ENCODE assay signal across 21 cellular contexts in genomic region chr5:176793343-176793699, GRCh38. TPM values are rescaled to one million over a fixed set of nuclear protein-coding genes. Genes with fewer than 3 reads are reported as not detected.
A peak's percentile ranks its signal among the peaks of the same experiment; 100 is the strongest.
DNase-seq lines count a peak whose midpoint lies in the region; ATAC-seq, FAIRE-seq and TF ChIP-seq lines count a peak whose summit lies in the region.
"Had no signal": no experiment of that assay in that cellular context is flagged by ENCODE, and none has a peak within 500 bp of the region (broad histone marks: within the 10 kb centered on the region; RNA-seq: fewer than 3 reads in every experiment).

No MANE protein-coding gene starts in this region.

- H3K27ac ChIP-seq in GM12878 (ENCODE audit: control insufficient read depth, insufficient read depth) = no peak overlapping the region
- H3K27ac ChIP-seq: colonic mucosa, epithelial cell of prostate, lower lobe of right lung, thyroid gland had no signal

- H3K4me1 Mint-ChIP-seq in Calu3 (ENCODE audit: low read depth, unreplicated experiment) = peaks cover 46% of the 10 kb centered on the region
- H3K4me1 Mint-ChIP-seq: activated CD8-positive, alpha-beta memory T cell treated with anti-CD3 and anti-CD28 coated beads, Interleukin-2, amount 10 ng/mL, durations not matched to agents 7 days and 5 days; naive thymus-derived CD8-positive, alpha-beta T cell had no signal

- no peak overlapping the region for H3K9ac ChIP-seq in GM12878 (ENCODE audit: control insufficient read depth, insufficient read depth, low read length)

- CTCF ChIA-PET in Calu3 (lab: Charles Lee) = no interaction called here
- CTCF ChIA-PET in GM12878 (lab: Yijun Ruan, JAX) = no interaction called here

- RAD21 ChIA-PET in GM12878 (lab: Charles Lee; ENCODE audit: unreplicated experiment) = no interaction called here

- TF ChIP-seq EP300 in GM12878 (IDR thresholded peaks at IDR 0.05; ENCODE audit: borderline replicate concordance in 1 of 2, control insufficient read depth in 1 of 2, low read depth in 2 of 2, low read length in 2 of 2) = no peak

- H3K79me2 ChIP-seq in GM12878 (ENCODE audit: control insufficient read depth, insufficient read depth, low read length) = no peaks in the 10 kb centered on the region

- no TSS peak for BruUV-seq in Calu3 (replicated peaks; lab: Mats Ljungman, UMichigan)
- BruUV-seq in GM12878 (replicated peaks; lab: Mats Ljungman, UMichigan) = no TSS peak

- no peaks in the 10 kb centered on the region for H3K36me3 Mint-ChIP-seq in Calu3 (ENCODE audit: insufficient read depth, unreplicated experiment)
- H3K36me3 Mint-ChIP-seq: activated CD8-positive, alpha-beta memory T cell treated with anti-CD3 and anti-CD28 coated beads, Interleukin-2, amount 10 ng/mL, durations not matched to agents 7 days and 5 days; naive thymus-derived CD8-positive, alpha-beta T cell had no signal

- TF ChIP-seq CTCF in Calu3 (IDR thresholded peaks at IDR 0.05; ENCODE audit: unreplicated experiment) (no peak), GM12878 (IDR thresholded peaks at IDR 0.05 in 2 of 3, conservative IDR thresholded peaks at IDR 0.05 in 1 of 3; ENCODE audit: control insufficient read depth in 2 of 3, extremely low read depth in 1 of 3, insufficient read depth in 1 of 3, low read depth in 3 of 3, low read length in 3 of 3) (no peak), GM10266 (IDR thresholded peaks at IDR 0.05; ENCODE audit: control insufficient read depth, insufficient read depth, low read depth, missing control alignments) (no peak)

- intact Hi-C loops in Calu3 (cut with micrococcal nuclease; ENCODE audit: unreplicated experiment) (no loop called here), GM12878 (cut with micrococcal nuclease; ENCODE audit: unreplicated experiment) (no loop called here)

- H3K36me3 ChIP-seq in GM12878 (ENCODE audit: control insufficient read depth in 2 of 2, insufficient read depth in 2 of 2, low read length in 1 of 2) = no peaks in the 10 kb centered on the region
- H3K36me3 ChIP-seq: colonic mucosa, lower lobe of right lung, thyroid gland had no signal

- no peak for TF ChIP-seq POLR2A in GM12878 (IDR thresholded peaks at IDR 0.05; ENCODE audit: low read depth, low read length)

- no peak for TF ChIP-seq RAD21 in GM12878 (IDR thresholded peaks at IDR 0.05; ENCODE audit: insufficient read depth, low read depth, low read length)

- in situ Hi-C loops in GM12878 (cut with MboI) = no loop called here

- peaks cover 41% of the 10 kb centered on the region for H3K27me3 Mint-ChIP-seq in Calu3 (ENCODE audit: unreplicated experiment)

- H4K20me1 ChIP-seq in GM12878 (ENCODE audit: control insufficient read depth, insufficient read depth) = no peaks in the 10 kb centered on the region

- H3K4me1 ChIP-seq in GM12878 (ENCODE audit: control insufficient read depth, insufficient read depth, low read length) = no peaks in the 10 kb centered on the region
- H3K4me1 ChIP-seq: Caco-2, colonic mucosa, lower lobe of right lung, thyroid gland had no signal

- 35% methylated on average over 8 of the region's 9 CpGs for WGBS in GM12878 (ENCODE audit: insufficient coverage, insufficient replicate concordance, low lambda C conversion rate, missing lambda C conversion rate)

- H3K27me3 ChIP-seq in GM12878 (replicated peaks in 1 of 2; ENCODE audit: control insufficient read depth in 2 of 2, insufficient read depth in 2 of 2, low read length in 1 of 2) = peaks cover 0 to 5% of the 10 kb centered on the region in 2 experiments; a peak in 2 of 4 replicates
- H3K27me3 ChIP-seq: thyroid gland had no signal

- no peak overlapping the region for H3K27ac Mint-ChIP-seq in Calu3 (ENCODE audit: unreplicated experiment)
- H3K27ac Mint-ChIP-seq: activated CD8-positive, alpha-beta memory T cell treated with anti-CD3 and anti-CD28 coated beads, Interleukin-2, amount 10 ng/mL, durations not matched to agents 7 days and 5 days; naive thymus-derived CD8-positive, alpha-beta T cell; progenitor cell of endocrine pancreas; T-helper 1 cell treated with Interleukin-12 subunit alpha and Interleukin-12 subunit beta and Interleukin-4 antibody, amounts not matched to agents 30 μg/mL and 1 μg/mL, for 36 hours had no signal

- POLR2A ChIA-PET in GM12878 (lab: Charles Lee) = no interaction called here

- no peak overlapping the region for H3K4me3 ChIP-seq in GM12878
- H3K4me3 ChIP-seq: colonic mucosa, lower lobe of right lung, thyroid gland had no signal

- SMC1A ChIA-PET in GM12878 (lab: Charles Lee; ENCODE audit: uncharacterized antibody, unreplicated experiment) = no interaction called here

- H3K4me2 ChIP-seq in GM12878 (ENCODE audit: control insufficient read depth, insufficient read depth) = no peak overlapping the region

- no peaks in the 10 kb centered on the region for H3K9me3 Mint-ChIP-seq in Calu3 (ENCODE audit: low read depth, unreplicated experiment)
- H3K9me3 Mint-ChIP-seq: T-helper 1 cell treated with Interleukin-12 subunit alpha and Interleukin-12 subunit beta and Interleukin-4 antibody, amounts not matched to agents 30 μg/mL and 1 μg/mL, for 36 hours had no signal

- peak; percentile 76 for DNase-seq in Calu3
- DNase-seq in HT-29 (ENCODE audit: low spot score) = peak; percentile 16
- DNase-seq in GM12878 (ENCODE audit: low read depth, low spot score) = no peak
- DNase-seq in iPS-NIHi11 (ENCODE audit: low spot score) = peak; percentile 82
- no peak for DNase-seq in COLO829 (ENCODE audit: low spot score)
- DNase-seq in GM10266 (ENCODE audit: extremely low spot score) = no peak
- DNase-seq: activated CD4-positive, CD25-positive, alpha-beta regulatory T cell treated with anti-CD3 and anti-CD28 coated beads, Interleukin-2, amount 50 U/mL, for 72 hours; activated CD8-positive, alpha-beta memory T cell treated with anti-CD3 and anti-CD28 coated beads, Interleukin-2, amount 10 ng/mL, durations not matched to agents 7 days and 5 days; activated effector memory CD4-positive, alpha-beta T cell treated with Interleukin-2 at 50 U/mL for 16 hours; Caco-2; colonic mucosa; lower lobe of right lung; naive thymus-derived CD8-positive, alpha-beta T cell; NCI-H1417 treated with DMSO at 0.1 percent for 48 hours; NCI-H226; thyroid gland had no signal

- ATAC-seq in GM12878 (peak; percentile 85), HG03565 (IDR thresholded peaks at IDR 0.05; ENCODE audit: unreplicated experiment) (no peak), HG03432 (IDR thresholded peaks at IDR 0.05; ENCODE audit: unreplicated experiment) (no peak)
- ATAC-seq: activated CD8-positive, alpha-beta memory T cell treated with anti-CD3 and anti-CD28 coated beads, Interleukin-2, amount 10 ng/mL, durations not matched to agents 7 days and 5 days; lower lobe of right lung; naive thymus-derived CD8-positive, alpha-beta T cell had no signal

- H3K9me3 ChIP-seq in GM12878 (replicated peaks; ENCODE audit: control insufficient read depth, insufficient read depth, low read length) = no peaks in the 10 kb centered on the region
- H3K9me3 ChIP-seq: Caco-2, colonic mucosa, lower lobe of right lung, thyroid gland had no signal

- no peak overlapping the region for H3K4me3 Mint-ChIP-seq in Calu3 (ENCODE audit: low read depth, unreplicated experiment)
- H3K4me3 Mint-ChIP-seq: activated CD8-positive, alpha-beta memory T cell treated with anti-CD3 and anti-CD28 coated beads, Interleukin-2, amount 10 ng/mL, durations not matched to agents 7 days and 5 days; naive thymus-derived CD8-positive, alpha-beta T cell; T-helper 1 cell treated with Interleukin-12 subunit alpha and Interleukin-12 subunit beta and Interleukin-4 antibody, amounts not matched to agents 30 μg/mL and 1 μg/mL, for 36 hours had no signal

- FAIRE-seq in GM12878 (lab: Jason Lieb, UNC) = no peak

- H2AFZ ChIP-seq in GM12878 (ENCODE audit: control insufficient read depth, low read depth, low read length) = no peak overlapping the region

TF ChIP-seq in GM12878, 131 proteins besides CTCF, POLR2A, EP300 and RAD21 (continues in another document):
- TF ChIP-seq DPF2 (IDR thresholded peaks at IDR 0.05) (no peak), E4F1 (IDR thresholded peaks at IDR 0.05; ENCODE audit: borderline replicate concordance, partially characterized antibody) (no peak), EED (IDR thresholded peaks at IDR 0.05; ENCODE audit: low read depth) (no peak), SMAD1 (IDR thresholded peaks at IDR 0.05; ENCODE audit: low read depth, partially characterized antibody) (no peak), EGR1 (IDR thresholded peaks at IDR 0.05; ENCODE audit: borderline replicate concordance in 1 of 2, low read depth in 2 of 2, low read length in 2 of 2) (no peak)

RNA-seq across cellular contexts. Expression of gene UNC5A, which starts 17.0 kb away (rescaled TPM):
- total RNA-seq in Calu3 (2022) (19.5 and 20.2 TPM in 2 replicates), GM12878 (2014; rRNA removed) (not detected in 2 replicates), GM12878 (2014; rRNA removed; fragmentation: Illumina TruSeq; extraction: Trizol) (not detected in 2 replicates), GM12878 (2021) (not detected in 2 replicates)
- 0.28 and 0.60 TPM in 2 replicates for total RNA-seq in HT-29 (2014; rRNA removed; shearing (Covaris generic))
- not detected in 2 replicates for total RNA-seq in GM12878 (2013; cell fraction: nucleolus; rRNA removed)
- not detected for polyA plus RNA-seq in GM12878 (2011; ENCODE audit: low read depth)
- polyA plus RNA-seq in GM12878 (2011; rRNA removed) (not detected in 2 replicates), GM12878 (2014; fragmentation: Illumina TruSeq; extraction: Trizol) (not detected in 2 replicates), GM12878 (2014; fragmentation: Nextera tagmentation; extraction: Ambion mirVana) (not detected), GM12878 (2014; rRNA removed) (not detected in 2 replicates), GM12878 (2016; fragmentation: Nextera tagmentation; extraction: Ambion mirVana) (not detected)
- polyA plus RNA-seq in GM12878 (2011; cell fraction: cytosol; rRNA removed) = not detected in 2 replicates
- polyA plus RNA-seq in GM12878 (2011; cell fraction: nucleus; rRNA removed) = not detected in 2 replicates
- not detected in 2 replicates for polyA plus RNA-seq in GM12878 (2012)
- not detected in 2 replicates for polyA minus RNA-seq in GM12878 (2011; rRNA and poly(A)+ RNA removed)
- not detected in 2 replicates for polyA minus RNA-seq in GM12878 (2011; cell fraction: cytosol; rRNA and poly(A)+ RNA removed)
- not detected in 2 replicates for polyA minus RNA-seq in GM12878 (2011; cell fraction: nucleus; rRNA and poly(A)+ RNA removed)
- total RNA-seq: activated CD8-positive, alpha-beta memory T cell treated with anti-CD3 and anti-CD28 coated beads, Interleukin-2, amount 10 ng/mL, durations not matched to agents 7 days and 5 days; Caco-2; colonic mucosa; naive thymus-derived CD8-positive, alpha-beta T cell had no signal
- polyA plus RNA-seq: naive thymus-derived CD8-positive, alpha-beta T cell had no signal

Comparison
In these comparisons a context has a peak if more than half of its experiments do, and no peak if none do; other contexts are left out.
1. DNase-seq: peak in Calu3 (single experiment), HT-29 (single experiment) and iPS-NIHi11 (single experiment); none in GM12878 (single experiment), COLO829 (single experiment) and GM10266 (single experiment).
2. RNA of gene UNC5A, which starts 17.0 kb away (total RNA-seq): 19.5 to 20.2 TPM in Calu3; 0.28 to 0.60 TPM in HT-29 and not detected in GM12878; every median in the first group is over 10 times any median in the second.